8 cellular contexts compared by ENCODE assay signal in the genomic region with DNA sequence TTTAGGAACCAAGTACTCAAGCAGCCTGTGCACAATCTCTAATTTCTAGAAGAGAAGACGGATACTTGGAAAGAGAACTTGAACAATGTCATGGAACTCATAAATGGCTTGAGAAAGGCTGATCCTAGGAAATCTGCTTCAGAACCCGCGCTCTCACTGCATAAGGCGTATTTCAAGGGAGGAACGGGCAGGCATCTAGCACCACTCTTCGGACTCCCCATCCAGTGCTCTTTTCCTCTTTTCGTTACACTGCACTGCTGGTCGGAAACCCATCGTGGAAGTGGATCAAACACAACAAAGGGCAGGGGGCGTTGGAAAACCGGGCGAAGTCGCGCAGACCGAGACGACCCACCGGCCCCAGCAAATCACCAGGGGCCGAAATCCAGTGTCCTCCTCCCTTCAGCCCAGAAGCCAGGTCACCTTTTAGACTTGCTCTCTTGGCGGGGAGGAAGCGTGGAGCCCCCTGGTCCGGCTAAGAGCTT. TPM values are rescaled to one million over a fixed set of nuclear protein-coding genes. Genes with fewer than 3 reads are reported as not detected.
A peak's percentile ranks its signal among the peaks of the same experiment; 100 is the strongest.
DNase-seq lines count a peak whose midpoint lies in the region; ATAC-seq and TF ChIP-seq lines count a peak whose summit lies in the region.

No MANE protein-coding gene starts in this region.

- H3K9me3 ChIP-seq in RWPE2 (ENCODE audit: severe bottlenecking) = no peaks in the 10 kb centered on the region

- H3K27me3 ChIP-seq in GM23338 (ENCODE audit: insufficient read depth) (peaks cover 37% of the 10 kb centered on the region), RWPE2 (ENCODE audit: insufficient read depth, poor library complexity, severe bottlenecking) (no peaks in the 10 kb centered on the region)

- H3K27me3 Mint-ChIP-seq in GM23338 (ENCODE audit: insufficient read depth, low read depth, poor library complexity) = peaks cover 10% of the 10 kb centered on the region
- no peaks in the 10 kb centered on the region for H3K27me3 Mint-ChIP-seq in natural killer cell treated with Interleukin-12 subunit alpha and Interleukin-12 subunit beta and Interleukin-15 and Interleukin-18, amount 100 ng/mL, for 72 hours

- H3K4me2 ChIP-seq in GM23338 = peak overlapping the region; percentile 90

- H3F3A ChIP-seq in GM23338 (replicated peaks; ENCODE audit: low read depth) = no peaks in the 10 kb centered on the region

- DNase-seq in GM23338 (ENCODE audit: low spot score) (no peak), RWPE2 (ENCODE audit: low spot score) (no peak), epithelial cell of esophagus (ENCODE audit: low read depth) (peak; percentile 32), KG1 (lab: John Stamatoyannopoulos, UW) (no peak), NCI-H748 treated with DMSO at 0.1 percent for 48 hours (lab: John Stamatoyannopoulos, UW) (no peak), SK-N-DZ (ENCODE audit: low spot score) (no peak)
- DNase-seq in natural killer cell treated with Interleukin-12 subunit alpha and Interleukin-12 subunit beta and Interleukin-15 and Interleukin-18, amount 100 ng/mL, for 72 hours (ENCODE audit: low spot score) = no peak
- DNase-seq in effector CD4-positive, alpha-beta T cell = no peak

- H3K36me3 Mint-ChIP-seq in GM23338 (ENCODE audit: low read depth) = peaks cover 10% of the 10 kb centered on the region
- peaks cover 18% of the 10 kb centered on the region for H3K36me3 Mint-ChIP-seq in natural killer cell treated with Interleukin-12 subunit alpha and Interleukin-12 subunit beta and Interleukin-15 and Interleukin-18, amount 100 ng/mL, for 72 hours

- peak overlapping the region; percentile 92 for H3K4me3 Mint-ChIP-seq in GM23338
- H3K4me3 Mint-ChIP-seq in natural killer cell treated with Interleukin-12 subunit alpha and Interleukin-12 subunit beta and Interleukin-15 and Interleukin-18, amount 100 ng/mL, for 72 hours = peak overlapping the region; percentile 91

- no peaks in the 10 kb centered on the region for H3K9me3 Mint-ChIP-seq in GM23338
- peaks cover 4% of the 10 kb centered on the region for H3K9me3 Mint-ChIP-seq in natural killer cell treated with Interleukin-12 subunit alpha and Interleukin-12 subunit beta and Interleukin-15 and Interleukin-18, amount 100 ng/mL, for 72 hours

- H2AFZ ChIP-seq in GM23338 = peak overlapping the region; percentile 94

- H3K36me3 ChIP-seq in GM23338 (ENCODE audit: insufficient read depth) = no peaks in the 10 kb centered on the region
- H3K36me3 ChIP-seq in RWPE2 (ENCODE audit: low read depth) = peaks cover 25% of the 10 kb centered on the region

- peaks cover 13% of the 10 kb centered on the region for H3K79me2 ChIP-seq in GM23338 (replicated peaks; ENCODE audit: insufficient read depth)

- H4K20me1 ChIP-seq in GM23338 (replicated peaks; ENCODE audit: insufficient read depth) = peaks cover 11% of the 10 kb centered on the region; the same call in 1 of the 2 replicates

- TF ChIP-seq CTCF in GM23338 (conservative IDR thresholded peaks at IDR 0.05; ENCODE audit: low read depth in 2 of 2) = no peak
- no peak for TF ChIP-seq CTCF in RWPE2 (IDR thresholded peaks at IDR 0.05; ENCODE audit: poor library complexity, severe bottlenecking)
- no peak for TF ChIP-seq CTCF in epithelial cell of esophagus (IDR thresholded peaks at IDR 0.05; ENCODE audit: insufficient read depth, low read depth, low read length, missing control alignments)

- H3K27ac Mint-ChIP-seq in GM23338 = peak overlapping the region; percentile 86
- peak overlapping the region; percentile 91 to 96 for H3K27ac Mint-ChIP-seq in natural killer cell treated with Interleukin-12 subunit alpha and Interleukin-12 subunit beta and Interleukin-15 and Interleukin-18, amount 100 ng/mL, for 72 hours

- ATAC-seq in GM23338 = peak; percentile 11
- ATAC-seq in RWPE2 (ENCODE audit: low read depth) = no peak; the same call in 2 of the 3 replicates
- ATAC-seq in natural killer cell treated with Interleukin-12 subunit alpha and Interleukin-12 subunit beta and Interleukin-15 and Interleukin-18, amount 100 ng/mL, for 72 hours = no peak

- H3K9me2 ChIP-seq in GM23338 (ENCODE audit: insufficient read depth) = no peaks in the 10 kb centered on the region

- H3K4me1 ChIP-seq in GM23338 (ENCODE audit: insufficient read depth) = peaks cover 12% of the 10 kb centered on the region
- peaks cover 11% of the 10 kb centered on the region for H3K4me1 ChIP-seq in RWPE2 (ENCODE audit: insufficient read depth, poor library complexity, severe bottlenecking)

- peaks cover 15% of the 10 kb centered on the region for H3K4me1 Mint-ChIP-seq in GM23338
- H3K4me1 Mint-ChIP-seq in natural killer cell treated with Interleukin-12 subunit alpha and Interleukin-12 subunit beta and Interleukin-15 and Interleukin-18, amount 100 ng/mL, for 72 hours (ENCODE audit: low read depth in 2 of 2) = peaks cover 39 to 43% of the 10 kb centered on the region in 2 donors

- peak overlapping the region; percentile 86 for H3K4me3 ChIP-seq in GM23338
- peak overlapping the region; percentile 92 for H3K4me3 ChIP-seq in RWPE2 (ENCODE audit: severe bottlenecking)
- peak overlapping the region; percentile 80 for H3K4me3 ChIP-seq in epithelial cell of esophagus (ENCODE audit: low read length)

- H3K27ac ChIP-seq in GM23338 (ENCODE audit: low read depth) (no peak overlapping the region), RWPE2 (ENCODE audit: poor library complexity, severe bottlenecking) (peak overlapping the region; percentile 83)

TF ChIP-seq in GM23338, 12 proteins besides CTCF, POLR2A, EP300 and RAD21:
- no peak for TF ChIP-seq CREB1 (CRISPR knock-in tag; IDR thresholded peaks at IDR 0.05; ENCODE audit: low read depth)
- TF ChIP-seq, protein P1, sequence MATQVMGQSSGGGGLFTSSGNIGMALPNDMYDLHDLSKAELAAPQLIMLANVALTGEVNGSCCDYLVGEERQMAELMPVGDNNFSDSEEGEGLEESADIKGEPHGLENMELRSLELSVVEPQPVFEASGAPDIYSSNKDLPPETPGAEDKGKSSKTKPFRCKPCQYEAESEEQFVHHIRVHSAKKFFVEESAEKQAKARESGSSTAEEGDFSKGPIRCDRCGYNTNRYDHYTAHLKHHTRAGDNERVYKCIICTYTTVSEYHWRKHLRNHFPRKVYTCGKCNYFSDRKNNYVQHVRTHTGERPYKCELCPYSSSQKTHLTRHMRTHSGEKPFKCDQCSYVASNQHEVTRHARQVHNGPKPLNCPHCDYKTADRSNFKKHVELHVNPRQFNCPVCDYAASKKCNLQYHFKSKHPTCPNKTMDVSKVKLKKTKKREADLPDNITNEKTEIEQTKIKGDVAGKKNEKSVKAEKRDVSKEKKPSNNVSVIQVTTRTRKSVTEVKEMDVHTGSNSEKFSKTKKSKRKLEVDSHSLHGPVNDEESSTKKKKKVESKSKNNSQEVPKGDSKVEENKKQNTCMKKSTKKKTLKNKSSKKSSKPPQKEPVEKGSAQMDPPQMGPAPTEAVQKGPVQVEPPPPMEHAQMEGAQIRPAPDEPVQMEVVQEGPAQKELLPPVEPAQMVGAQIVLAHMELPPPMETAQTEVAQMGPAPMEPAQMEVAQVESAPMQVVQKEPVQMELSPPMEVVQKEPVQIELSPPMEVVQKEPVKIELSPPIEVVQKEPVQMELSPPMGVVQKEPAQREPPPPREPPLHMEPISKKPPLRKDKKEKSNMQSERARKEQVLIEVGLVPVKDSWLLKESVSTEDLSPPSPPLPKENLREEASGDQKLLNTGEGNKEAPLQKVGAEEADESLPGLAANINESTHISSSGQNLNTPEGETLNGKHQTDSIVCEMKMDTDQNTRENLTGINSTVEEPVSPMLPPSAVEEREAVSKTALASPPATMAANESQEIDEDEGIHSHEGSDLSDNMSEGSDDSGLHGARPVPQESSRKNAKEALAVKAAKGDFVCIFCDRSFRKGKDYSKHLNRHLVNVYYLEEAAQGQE (IDR thresholded peaks at IDR 0.05; ENCODE audit: unreplicated experiment) = no peak

RNA-seq across cellular contexts. Expression of a gene that starts 0.5 kb away (rescaled TPM):
- total RNA-seq in GM23338 (2014; rRNA removed; shearing (Covaris generic)) = 20.6 and 27.3 TPM in 2 replicates
- polyA plus RNA-seq in GM23338 (2016; fragmentation: Nextera tagmentation; extraction: Ambion mirVana) = 6.7 and 8.0 TPM in 2 replicates
- total RNA-seq in natural killer cell treated with Interleukin-12 subunit alpha and Interleukin-12 subunit beta and Interleukin-15 and Interleukin-18, amount 100 ng/mL, for 72 hours = 10 to 100 TPM; 31.8 to 40.7 TPM
- 22.5 and 31.4 TPM in 2 replicates for polyA plus RNA-seq in SK-N-DZ (2014; cell fraction: cytosol; rRNA removed)
- 12.6 and 14.4 TPM in 2 replicates for polyA plus RNA-seq in SK-N-DZ (2014; cell fraction: nucleus; rRNA removed)

RNA-seq across cellular contexts. Expression of a gene that starts 10.6 kb away (rescaled TPM):
- total RNA-seq in GM23338 (2014; rRNA removed; shearing (Covaris generic)) = 21.1 and 25.6 TPM in 2 replicates
- 47.9 and 52.7 TPM in 2 replicates for polyA plus RNA-seq in GM23338 (2016; fragmentation: Nextera tagmentation; extraction: Ambion mirVana)
- total RNA-seq in natural killer cell treated with Interleukin-12 subunit alpha and Interleukin-12 subunit beta and Interleukin-15 and Interleukin-18, amount 100 ng/mL, for 72 hours = 10 to 100 TPM; 33.7 to 35.6 TPM
- polyA plus RNA-seq in SK-N-DZ (2014; cell fraction: cytosol; rRNA removed) = 15.2 and 15.7 TPM in 2 replicates
- polyA plus RNA-seq in SK-N-DZ (2014; cell fraction: nucleus; rRNA removed) = 9.0 and 12.1 TPM in 2 replicates
